ENCODE assay signal across 1 cellular context in genomic region chr2:234496835-234497591, GRCh38.
TF ChIP-seq lines count a peak whose summit lies in the region.

Gene ARL4C (minus strand): TSS chr2:234497081. CDS start chr2:234496586, 495 bp downstream.

TF ChIP-seq in HepG2, 621 proteins besides CTCF, POLR2A, EP300 and RAD21 (continued from another document):
- TF ChIP-seq ZNF687 (CRISPR knock-in tag; IDR thresholded peaks at IDR 0.05) (peak; percentile 46), SYNCRIP (IDR thresholded peaks at IDR 0.05; ENCODE audit: insufficient read depth, low read depth, low read length) (no peak), SP4 (CRISPR knock-in tag; IDR thresholded peaks at IDR 0.05) (no peak), ZKSCAN1 (IDR thresholded peaks at IDR 0.05; ENCODE audit: low read length) (no peak), CBFB (CRISPR knock-in tag; IDR thresholded peaks at IDR 0.05) (no peak), FIP1L1 (IDR thresholded peaks at IDR 0.05; ENCODE audit: borderline replicate concordance, insufficient read depth, low read depth, low read length) (no peak), ZSCAN31 (CRISPR knock-in tag; IDR thresholded peaks at IDR 0.05; ENCODE audit: low read depth) (no peak), ZHX1 (CRISPR knock-in tag; IDR thresholded peaks at IDR 0.05; ENCODE audit: low read depth) (no peak), TSC22D2 (CRISPR knock-in tag; IDR thresholded peaks at IDR 0.05; ENCODE audit: borderline replicate concordance) (no peak), RARA (CRISPR knock-in tag; IDR thresholded peaks at IDR 0.05) (no peak), ZBTB21 (CRISPR knock-in tag; IDR thresholded peaks at IDR 0.05) (no peak), RCOR2 (CRISPR knock-in tag; IDR thresholded peaks at IDR 0.05) (no peak), IRF1 (CRISPR knock-in tag; IDR thresholded peaks at IDR 0.05; ENCODE audit: low read depth) (no peak), HOXA3 (CRISPR knock-in tag; IDR thresholded peaks at IDR 0.05) (no peak; the same call in 1 of the 2 replicates), ZNF558 (CRISPR knock-in tag; IDR thresholded peaks at IDR 0.05; ENCODE audit: borderline replicate concordance) (no peak), STAG1 (CRISPR knock-in tag; IDR thresholded peaks at IDR 0.05) (peak; percentile 7; the same call in 1 of the 2 replicates), NFATC3 (CRISPR knock-in tag; IDR thresholded peaks at IDR 0.05) (no peak), ZNF768 (CRISPR knock-in tag; IDR thresholded peaks at IDR 0.05) (no peak), ZNF710 (CRISPR knock-in tag; IDR thresholded peaks at IDR 0.05; ENCODE audit: borderline replicate concordance) (no peak), BORCS8-MEF2B (CRISPR knock-in tag; IDR thresholded peaks at IDR 0.05) (peak; percentile 2; the same call in 1 of the 2 replicates), JUNB (CRISPR knock-in tag; IDR thresholded peaks at IDR 0.05; ENCODE audit: borderline replicate concordance) (no peak), NCOA5 (CRISPR knock-in tag; IDR thresholded peaks at IDR 0.05) (no peak), ZNF121 (CRISPR knock-in tag; IDR thresholded peaks at IDR 0.05) (no peak), NRL (CRISPR knock-in tag; IDR thresholded peaks at IDR 0.05; ENCODE audit: borderline replicate concordance) (no peak), ZNF263 (CRISPR knock-in tag; IDR thresholded peaks at IDR 0.05) (no peak), CHD4 (IDR thresholded peaks at IDR 0.05; ENCODE audit: borderline replicate concordance, low read length) (no peak), NR2F1 (CRISPR knock-in tag; IDR thresholded peaks at IDR 0.05) (no peak), ZNF569 (CRISPR knock-in tag; IDR thresholded peaks at IDR 0.05; ENCODE audit: borderline replicate concordance) (no peak)
